Comparison of ENCODE assay signal across 24 cellular contexts in genomic region chr11:28585007-28585406, GRCh38.
A peak's percentile ranks its signal among the peaks of the same experiment; 100 is the strongest.
DNase-seq lines count a peak whose midpoint lies in the region; TF ChIP-seq lines count a peak whose summit lies in the region.
"Had no signal": no experiment of that assay in that cellular context is flagged by ENCODE, and none has a peak within 500 bp of the region (broad histone marks: within the 10 kb centered on the region; RNA-seq: fewer than 3 reads in every experiment).

No MANE protein-coding gene starts in this region.

- TF ChIP-seq POLR2A in breast epithelium (IDR thresholded peaks at IDR 0.05), result no peak

- no peaks in the 10 kb centered on the region for H3K27me3 ChIP-seq in breast epithelium

- in situ Hi-C loops in astrocyte of the spinal cord (cut with HindIII; ENCODE audit: low sequenced_read_pairs), result no loop called here
- in situ Hi-C loops in G401 (cut with HindIII; ENCODE audit: low sequenced_read_pairs), result no loop called here

- no peaks in the 10 kb centered on the region for H3K4me1 ChIP-seq in breast epithelium
- H3K4me1 ChIP-seq: A549, lower lobe of right lung, psoas muscle had no signal

- H3K4me3 ChIP-seq in astrocyte of the spinal cord (ENCODE audit: low read depth, low read length) (no peak overlapping the region), breast epithelium (no peak overlapping the region)
- H3K4me3 ChIP-seq: A549, lower lobe of right lung, psoas muscle, skin epidermis had no signal

- no peak for TF ChIP-seq CTCF in astrocyte of the spinal cord (IDR thresholded peaks at IDR 0.05; ENCODE audit: low read depth, low read length)
- no peak for TF ChIP-seq CTCF in breast epithelium (IDR thresholded peaks at IDR 0.05)

- DNase-seq in AG08396 (ENCODE audit: low spot score) (peak; percentile 19), HT1080 (ENCODE audit: low read depth) (peak; percentile 57), astrocyte of the spinal cord (ENCODE audit: low read depth, low spot score) (peak; percentile 30), hepatic stellate cell (ENCODE audit: low spot score) (peak; percentile 7), G401 (ENCODE audit: low spot score) (no peak), breast epithelium (ENCODE audit: low spot score in 2 of 2) (no peak), H4 (ENCODE audit: low spot score) (no peak), COLO829 (ENCODE audit: low spot score) (no peak)
- DNase-seq: activated B cell treated with CpG ODN at 0.5 μM for 24 hours; activated CD4-positive, alpha-beta T cell treated with anti-CD3 and anti-CD28 coated beads, Interleukin-2, amount 50 U/mL, for 48 hours; activated CD8-positive, alpha-beta memory T cell treated with anti-CD3 and anti-CD28 coated beads, Interleukin-2, amount 50 U/mL, for 48 hours; cortex of kidney; foreskin melanocyte; GF-D8; HFFc6; hippocampal formation; islet precursor cell; lower lobe of right lung; NCI-H524; psoas muscle; RPMI8226; T-helper 9 cell had no signal

- no peak overlapping the region for H3K27ac ChIP-seq in breast epithelium
- H3K27ac ChIP-seq: A549, lower lobe of right lung, psoas muscle, skin epidermis had no signal

- intact Hi-C loops in breast epithelium (cut with DNase I; ENCODE audit: low total_unique reads), result no loop called here

- no peaks in the 10 kb centered on the region for H3K36me3 ChIP-seq in breast epithelium
- H3K36me3 ChIP-seq: lower lobe of right lung had no signal

- no peaks in the 10 kb centered on the region for H3K9me3 ChIP-seq in breast epithelium
- H3K9me3 ChIP-seq: A549, lower lobe of right lung, psoas muscle had no signal

Comparison
In these comparisons a context has a peak if more than half of its experiments do, and no peak if none do; other contexts are left out.
1. DNase-seq: peak in AG08396 (single experiment), HT1080 (single experiment), astrocyte of the spinal cord (single experiment) and hepatic stellate cell (single experiment); none in G401 (single experiment), breast epithelium (0 of 2), H4 (single experiment) and COLO829 (single experiment).